Comparison of ENCODE assay signal across 2 cellular contexts in genomic region chr9:23850242-23851023, GRCh38.
TF ChIP-seq lines count a peak whose summit lies in the region.

No MANE protein-coding gene starts in this region.

TF ChIP-seq in H1, 55 proteins besides CTCF, POLR2A, EP300 and RAD21 (continued from another document):
- peak; percentile 34 for TF ChIP-seq RNF2 (IDR thresholded peaks at IDR 0.05; ENCODE audit: borderline replicate concordance, low read depth, low read length, missing control alignments, poor library complexity, severe bottlenecking)
- TF ChIP-seq SIN3A (conservative IDR thresholded peaks at IDR 0.05 in 1 of 2, IDR thresholded peaks at IDR 0.05 in 1 of 2; ENCODE audit: low read depth in 1 of 2, low read length in 2 of 2): peak; percentile 60 to 68; a peak in 2 of 4 replicates
- peak; percentile 57 for TF ChIP-seq TBP (IDR thresholded peaks at IDR 0.05; ENCODE audit: low read depth, low read length)
- peak; percentile 84 for TF ChIP-seq SAP30 (IDR thresholded peaks at IDR 0.05; ENCODE audit: insufficient read depth, insufficient replicate concordance, low read length)
- no peak for TF ChIP-seq SP2 (IDR thresholded peaks at IDR 0.05; ENCODE audit: low read length)
- TF ChIP-seq TCF12 (IDR thresholded peaks at IDR 0.05; ENCODE audit: low read depth, low read length): no peak
TF ChIP-seq in H1: peak in this region for 6.

TF ChIP-seq in neural cell, 6 proteins besides CTCF, POLR2A, EP300 and RAD21 (continued from another document):
- TF ChIP-seq MXI1 (conservative IDR thresholded peaks at IDR 0.05; ENCODE audit: poor library complexity, severe bottlenecking): no peak
- TF ChIP-seq SMC3 (conservative IDR thresholded peaks at IDR 0.05; ENCODE audit: poor library complexity): no peak
- TF ChIP-seq TAF1 (IDR thresholded peaks at IDR 0.05; ENCODE audit: low read depth): no peak
- no peak for TF ChIP-seq REST (IDR thresholded peaks at IDR 0.05; ENCODE audit: borderline replicate concordance)
